Comparison of ENCODE assay signal across 9 cellular contexts in the genomic region with DNA sequence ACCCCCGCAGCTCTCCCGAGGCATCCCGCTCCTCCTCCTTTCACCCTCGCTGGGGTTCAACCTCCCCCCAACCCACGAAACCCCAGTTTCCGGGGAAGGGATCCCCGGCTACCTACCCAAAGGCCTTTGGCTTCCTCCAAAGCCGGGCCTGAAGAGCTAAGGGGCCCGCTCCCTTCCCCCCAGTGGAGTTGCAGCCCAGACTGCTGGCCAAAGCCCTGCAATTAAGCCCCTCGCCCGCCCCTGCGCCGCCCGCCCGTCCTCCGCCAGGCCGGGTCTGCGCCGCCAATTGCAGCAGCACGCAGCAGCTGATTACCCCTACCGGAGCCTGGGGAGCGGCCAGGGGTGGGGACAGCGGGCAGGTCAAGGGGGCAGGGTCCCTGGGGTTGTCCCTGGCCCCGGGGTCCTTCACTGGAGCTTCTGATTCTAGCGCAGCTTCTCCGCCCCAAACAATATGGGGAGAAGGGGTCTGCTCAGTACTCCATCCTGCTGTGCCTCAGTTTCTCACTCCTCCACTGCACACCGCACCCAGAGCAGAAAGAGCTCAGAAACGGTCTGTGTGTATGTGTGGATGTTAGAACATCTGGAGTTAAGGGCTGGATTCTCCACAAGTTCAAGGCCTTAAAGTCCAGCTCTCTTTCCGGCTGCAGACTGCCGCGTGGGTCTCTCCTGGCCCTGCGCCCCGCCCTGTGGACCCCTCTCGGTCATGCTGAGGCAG. TPM values are rescaled to one million over a fixed set of nuclear protein-coding genes. Genes with fewer than 3 reads are reported as not detected.
DNase-seq lines count a peak whose midpoint lies in the region; ATAC-seq and TF ChIP-seq lines count a peak whose summit lies in the region.
"Had no signal": no experiment of that assay in that cellular context is flagged by ENCODE, and none has a peak within 500 bp of the region (broad histone marks: within the 10 kb centered on the region; RNA-seq: fewer than 3 reads in every experiment).

No MANE protein-coding gene starts in this region.

- CTCF ChIA-PET in Caco-2 (lab: Charles Lee), result interaction anchor here (0.5 to 4.1 kb wide), 27 partner anchors 9 to 443 kb away, joined by 3 to 152 read pairs (median 8); a partner anchor contains a TSS
- CTCF ChIA-PET in WTC11 (lab: Charles Lee), result interaction anchor here (0.6 to 9.5 kb wide), 41 partner anchors 9 to 625 kb away, joined by 3 to 422 read pairs (median 6); a partner anchor contains a TSS

- no TSS peak for BruUV-seq in Caco-2 (replicated peaks; lab: Mats Ljungman, UMichigan)

- H3K27me3 ChIP-seq in Caco-2 (replicated peaks; ENCODE audit: control insufficient read depth, insufficient read depth, low read length) (no peaks in the 10 kb centered on the region), thyroid gland (peaks cover 53% of the 10 kb centered on the region)

- peaks cover 48% of the 10 kb centered on the region for H3K4me1 ChIP-seq in Caco-2
- H3K4me1 ChIP-seq in thyroid gland, result peaks cover 6 to 22% of the 10 kb centered on the region in 2 donors

- TF ChIP-seq POLR2A in thyroid gland (IDR thresholded peaks at IDR 0.05), result no peak

- TF ChIP-seq CTCF in Caco-2 (IDR thresholded peaks at IDR 0.05; ENCODE audit: insufficient read depth in 1 of 2, low read depth in 1 of 2, low read length in 1 of 2, severe bottlenecking in 1 of 2, unreplicated experiment in 1 of 2) (no peak), WTC11 (IDR thresholded peaks at IDR 0.05) (no peak), thyroid gland (IDR thresholded peaks at IDR 0.05) (no peak)

- H3K27ac Mint-ChIP-seq in Caco-2 (ENCODE audit: unreplicated experiment) (peak overlapping the region; percentile 78), WTC11 (no peak overlapping the region), memory B cell (peak overlapping the region; percentile 99)

- POLR2A ChIA-PET in Caco-2 (lab: Charles Lee), result interaction anchor here (1.7 to 3.0 kb wide), 2 partner anchors 12 to 21 kb away, joined by 8 to 13 read pairs; no protein-coding TSS in a partner anchor
- POLR2A ChIA-PET in WTC11 (lab: Charles Lee), result interaction anchor here (0.6 to 0.8 kb wide), 4 partner anchors 14 to 491 kb away, joined by 3 to 4 read pairs (median 3); no protein-coding TSS in a partner anchor

- peak overlapping the region; percentile 66 for H3K4me3 Mint-ChIP-seq in Caco-2 (ENCODE audit: unreplicated experiment)
- no peak overlapping the region; the same call in 1 of the 2 replicates for H3K4me3 Mint-ChIP-seq in WTC11
- H3K4me3 Mint-ChIP-seq in memory B cell, result peak overlapping the region; percentile 88

- ATAC-seq in WTC11 (no peak), memory B cell (ENCODE audit: low read depth) (no peak), HG03039 (IDR thresholded peaks at IDR 0.05; ENCODE audit: unreplicated experiment) (no peak)

- H3K36me3 ChIP-seq in Caco-2 (ENCODE audit: control insufficient read depth, insufficient read depth, low read length), result no peaks in the 10 kb centered on the region
- H3K36me3 ChIP-seq in thyroid gland, result no peaks in the 10 kb centered on the region

- intact Hi-C loops in Caco-2 (cut with micrococcal nuclease; ENCODE audit: unreplicated experiment) (loop anchor here (1.0 to 5.0 kb wide), 4 partner anchors 17 to 65 kb away; a partner anchor contains a TSS), thyroid gland (cut with DNase I) (no loop called here)

- WGBS in thyroid gland, 2 donors, result 5 to 11% methylated on average over 16 to 29 of the region's 34 CpGs

- no peak overlapping the region for H3K27ac ChIP-seq in thyroid gland

- H3K27me3 Mint-ChIP-seq in Caco-2 (ENCODE audit: insufficient read depth, unreplicated experiment) (peaks cover 8% of the 10 kb centered on the region), WTC11 (ENCODE audit: low read depth) (peaks cover 99% of the 10 kb centered on the region), memory B cell (peaks cover 16% of the 10 kb centered on the region)

- H3K9me3 ChIP-seq in Caco-2 (no peaks in the 10 kb centered on the region), thyroid gland (no peaks in the 10 kb centered on the region)

- H3K4me1 Mint-ChIP-seq in Caco-2 (ENCODE audit: low read depth, unreplicated experiment) (peaks cover 46% of the 10 kb centered on the region), WTC11 (peaks cover 24% of the 10 kb centered on the region), memory B cell (peaks cover 36% of the 10 kb centered on the region)

- H3K36me3 Mint-ChIP-seq in Caco-2 (ENCODE audit: insufficient read depth, unreplicated experiment), result peaks cover 6% of the 10 kb centered on the region
- no peaks in the 10 kb centered on the region for H3K36me3 Mint-ChIP-seq in WTC11
- no peaks in the 10 kb centered on the region for H3K36me3 Mint-ChIP-seq in memory B cell

- DNase-seq in Caco-2 (peak; percentile 63 to 70), H4 (ENCODE audit: low spot score) (peak; percentile 2), WTC11 (ENCODE audit: low spot score) (no peak), memory B cell (ENCODE audit: low spot score in 2 of 2) (peak in 1 of 2 donors; percentile 51), thyroid gland (no peak), NCI-H82 treated with DMSO at 0.1 percent for 48 hours (lab: John Stamatoyannopoulos, UW; ENCODE audit: unreplicated experiment) (no peak), DMS114 treated with DMSO at 0.1 percent for 48 hours (lab: John Stamatoyannopoulos, UW; ENCODE audit: unreplicated experiment) (no peak)

- peaks cover 6% of the 10 kb centered on the region for H3K9me3 Mint-ChIP-seq in Caco-2 (ENCODE audit: unreplicated experiment)
- no peaks in the 10 kb centered on the region for H3K9me3 Mint-ChIP-seq in WTC11
- H3K9me3 Mint-ChIP-seq in memory B cell, result no peaks in the 10 kb centered on the region
- H3K9me3 Mint-ChIP-seq: neural crest cell had no signal

- H3K4me3 ChIP-seq in Caco-2 (ENCODE audit: low read depth, low read length) (peak overlapping the region; percentile 35), thyroid gland (replicated peaks in 1 of 3) (no peak overlapping the region)

TF ChIP-seq in WTC11, 78 proteins besides CTCF, POLR2A, EP300 and RAD21:
- TF ChIP-seq, protein P1, sequence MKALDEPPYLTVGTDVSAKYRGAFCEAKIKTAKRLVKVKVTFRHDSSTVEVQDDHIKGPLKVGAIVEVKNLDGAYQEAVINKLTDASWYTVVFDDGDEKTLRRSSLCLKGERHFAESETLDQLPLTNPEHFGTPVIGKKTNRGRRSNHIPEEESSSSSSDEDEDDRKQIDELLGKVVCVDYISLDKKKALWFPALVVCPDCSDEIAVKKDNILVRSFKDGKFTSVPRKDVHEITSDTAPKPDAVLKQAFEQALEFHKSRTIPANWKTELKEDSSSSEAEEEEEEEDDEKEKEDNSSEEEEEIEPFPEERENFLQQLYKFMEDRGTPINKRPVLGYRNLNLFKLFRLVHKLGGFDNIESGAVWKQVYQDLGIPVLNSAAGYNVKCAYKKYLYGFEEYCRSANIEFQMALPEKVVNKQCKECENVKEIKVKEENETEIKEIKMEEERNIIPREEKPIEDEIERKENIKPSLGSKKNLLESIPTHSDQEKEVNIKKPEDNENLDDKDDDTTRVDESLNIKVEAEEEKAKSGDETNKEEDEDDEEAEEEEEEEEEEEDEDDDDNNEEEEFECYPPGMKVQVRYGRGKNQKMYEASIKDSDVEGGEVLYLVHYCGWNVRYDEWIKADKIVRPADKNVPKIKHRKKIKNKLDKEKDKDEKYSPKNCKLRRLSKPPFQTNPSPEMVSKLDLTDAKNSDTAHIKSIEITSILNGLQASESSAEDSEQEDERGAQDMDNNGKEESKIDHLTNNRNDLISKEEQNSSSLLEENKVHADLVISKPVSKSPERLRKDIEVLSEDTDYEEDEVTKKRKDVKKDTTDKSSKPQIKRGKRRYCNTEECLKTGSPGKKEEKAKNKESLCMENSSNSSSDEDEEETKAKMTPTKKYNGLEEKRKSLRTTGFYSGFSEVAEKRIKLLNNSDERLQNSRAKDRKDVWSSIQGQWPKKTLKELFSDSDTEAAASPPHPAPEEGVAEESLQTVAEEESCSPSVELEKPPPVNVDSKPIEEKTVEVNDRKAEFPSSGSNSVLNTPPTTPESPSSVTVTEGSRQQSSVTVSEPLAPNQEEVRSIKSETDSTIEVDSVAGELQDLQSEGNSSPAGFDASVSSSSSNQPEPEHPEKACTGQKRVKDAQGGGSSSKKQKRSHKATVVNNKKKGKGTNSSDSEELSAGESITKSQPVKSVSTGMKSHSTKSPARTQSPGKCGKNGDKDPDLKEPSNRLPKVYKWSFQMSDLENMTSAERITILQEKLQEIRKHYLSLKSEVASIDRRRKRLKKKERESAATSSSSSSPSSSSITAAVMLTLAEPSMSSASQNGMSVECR (CRISPR knock-in tag; IDR thresholded peaks at IDR 0.05; ENCODE audit: borderline replicate concordance), result no peak
- TF ChIP-seq ZNF232 (CRISPR knock-in tag; IDR thresholded peaks at IDR 0.05), result no peak
- TF ChIP-seq, protein P2, sequence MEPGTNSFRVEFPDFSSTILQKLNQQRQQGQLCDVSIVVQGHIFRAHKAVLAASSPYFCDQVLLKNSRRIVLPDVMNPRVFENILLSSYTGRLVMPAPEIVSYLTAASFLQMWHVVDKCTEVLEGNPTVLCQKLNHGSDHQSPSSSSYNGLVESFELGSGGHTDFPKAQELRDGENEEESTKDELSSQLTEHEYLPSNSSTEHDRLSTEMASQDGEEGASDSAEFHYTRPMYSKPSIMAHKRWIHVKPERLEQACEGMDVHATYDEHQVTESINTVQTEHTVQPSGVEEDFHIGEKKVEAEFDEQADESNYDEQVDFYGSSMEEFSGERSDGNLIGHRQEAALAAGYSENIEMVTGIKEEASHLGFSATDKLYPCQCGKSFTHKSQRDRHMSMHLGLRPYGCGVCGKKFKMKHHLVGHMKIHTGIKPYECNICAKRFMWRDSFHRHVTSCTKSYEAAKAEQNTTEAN (CRISPR knock-in tag; IDR thresholded peaks at IDR 0.05), result 0 out of 2 replicates have a peak, but pooled peaks have one; percentile 16

RNA-seq across cellular contexts. Expression of a gene that starts 16.9 kb away (rescaled TPM):
- 0.81 and 1.2 TPM in 2 replicates for total RNA-seq in Caco-2 (2022)
- 0.12 TPM in 1 of 2 replicates, not detected in the other for total RNA-seq in H4 (2014; rRNA removed; shearing (Covaris generic))
- not detected in 3 replicates for total RNA-seq in WTC11 (2021)
- total RNA-seq in thyroid gland, result under 1 TPM in 1 of 4 donors, not detected in 3; 0.20 TPM
- total RNA-seq: neural crest cell had no signal

RNA-seq across cellular contexts. Expression of a gene that starts 37.9 kb away (rescaled TPM):
- total RNA-seq in Caco-2 (2022) (18.3 and 20.3 TPM in 2 replicates), WTC11 (2021) (not detected in 3 replicates), thyroid gland (1 to 10 TPM in 2 of 4 donors, not detected in 2; 2.7 to 5.1 TPM)
- total RNA-seq in H4 (2014; rRNA removed; shearing (Covaris generic)), result 0.21 and 2.1 TPM in 2 replicates
- total RNA-seq: neural crest cell had no signal

Comparison
In these comparisons a context has a peak if more than half of its experiments do, and no peak if none do; other contexts are left out.
1. DNase-seq: peak in Caco-2 (2 of 2) and H4 (single experiment); none in WTC11 (single experiment), thyroid gland (0 of 2), NCI-H82 treated with DMSO at 0.1 percent for 48 hours (single experiment) and DMS114 treated with DMSO at 0.1 percent for 48 hours (single experiment).